Comparison of ENCODE assay signal across 8 cellular contexts in the genomic region with DNA sequence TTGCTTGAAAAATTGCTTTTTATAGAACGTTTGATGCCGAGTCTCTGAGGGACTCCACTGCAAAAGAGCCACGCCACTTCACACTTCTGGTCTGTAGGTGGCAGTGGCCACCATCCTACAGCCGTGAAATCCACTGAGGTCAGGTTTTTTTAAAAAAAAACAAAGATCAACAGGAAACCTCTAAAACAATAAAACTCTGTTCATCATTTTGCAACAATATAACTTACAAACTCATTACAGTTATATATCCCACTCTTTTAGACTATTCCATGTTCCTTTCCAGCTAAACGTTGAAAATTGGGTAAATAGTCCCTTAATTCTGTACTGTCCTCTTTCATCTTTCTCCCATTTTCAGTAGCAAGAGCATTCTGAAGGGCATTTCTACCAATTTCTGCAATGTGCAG.
DNase-seq lines count a peak whose midpoint lies in the region; ATAC-seq and TF ChIP-seq lines count a peak whose summit lies in the region.

No MANE protein-coding gene starts in this region.

- H3K4me3 ChIP-seq in brain microvascular endothelial cell (ENCODE audit: low read depth, low read length) (no peak overlapping the region), vagina (no peak overlapping the region)

- H3K27ac Mint-ChIP-seq in activated T-helper 1 cell treated with anti-CD3 and anti-CD28 coated beads, Interleukin-12 subunit alpha, Interleukin-12 subunit beta, Interleukin-2, Interleukin-4 antibody, amounts not matched to agents 30 ng/mL and 10 ng/mL and 1 ng/mL, durations not matched to agents 14 hours and 24 hours and 36 hours, result no peak overlapping the region

- no peaks in the 10 kb centered on the region for H3K27me3 ChIP-seq in brain microvascular endothelial cell (replicated peaks)
- no peaks in the 10 kb centered on the region for H3K27me3 ChIP-seq in vagina

- in situ Hi-C loops in brain microvascular endothelial cell (cut with HindIII; ENCODE audit: low pct_ligation_motif_present, low sequenced_read_pairs), result no loop called here

- TF ChIP-seq CTCF in brain microvascular endothelial cell (IDR thresholded peaks at IDR 0.05; ENCODE audit: low read depth, low read length, missing control alignments), result peak; percentile 99
- TF ChIP-seq CTCF in vagina (IDR thresholded peaks at IDR 0.05), result peak in 2 of 3 experiments; percentile 26 to 43

- H3K4me3 Mint-ChIP-seq in activated T-helper 1 cell treated with anti-CD3 and anti-CD28 coated beads, Interleukin-12 subunit alpha, Interleukin-12 subunit beta, Interleukin-2, Interleukin-4 antibody, amounts not matched to agents 30 ng/mL and 10 ng/mL and 1 ng/mL, durations not matched to agents 14 hours and 24 hours and 36 hours, result no peak overlapping the region

- no peaks in the 10 kb centered on the region for H3K36me3 Mint-ChIP-seq in activated T-helper 1 cell treated with anti-CD3 and anti-CD28 coated beads, Interleukin-12 subunit alpha, Interleukin-12 subunit beta, Interleukin-2, Interleukin-4 antibody, amounts not matched to agents 30 ng/mL and 10 ng/mL and 1 ng/mL, durations not matched to agents 14 hours and 24 hours and 36 hours (ENCODE audit: low read depth)

- peaks cover 2% of the 10 kb centered on the region for H3K27me3 Mint-ChIP-seq in activated T-helper 1 cell treated with anti-CD3 and anti-CD28 coated beads, Interleukin-12 subunit alpha, Interleukin-12 subunit beta, Interleukin-2, Interleukin-4 antibody, amounts not matched to agents 30 ng/mL and 10 ng/mL and 1 ng/mL, durations not matched to agents 14 hours and 24 hours and 36 hours (ENCODE audit: insufficient read depth)

- no peaks in the 10 kb centered on the region for H3K9me3 ChIP-seq in vagina

- DNase-seq in Daoy (ENCODE audit: low read depth) (peak; percentile 49), NCI-H774 (lab: John Stamatoyannopoulos, UW) (peak; percentile 57), brain microvascular endothelial cell (peak; percentile 53), left lobe of liver (ENCODE audit: low spot score) (no peak), vagina (ENCODE audit: extremely low spot score in 2 of 2) (no peak)
- no peak for DNase-seq in activated T-helper 1 cell treated with anti-CD3 and anti-CD28 coated beads, Interleukin-12 subunit alpha, Interleukin-12 subunit beta, Interleukin-2, Interleukin-4 antibody, amounts not matched to agents 30 ng/mL and 10 ng/mL and 1 ng/mL, durations not matched to agents 14 hours and 24 hours and 36 hours (ENCODE audit: low spot score)

- H3K4me1 ChIP-seq in vagina, result no peaks in the 10 kb centered on the region

- no peak for TF ChIP-seq POLR2A in vagina (IDR thresholded peaks at IDR 0.05)

- no peaks in the 10 kb centered on the region for H3K4me1 Mint-ChIP-seq in activated T-helper 1 cell treated with anti-CD3 and anti-CD28 coated beads, Interleukin-12 subunit alpha, Interleukin-12 subunit beta, Interleukin-2, Interleukin-4 antibody, amounts not matched to agents 30 ng/mL and 10 ng/mL and 1 ng/mL, durations not matched to agents 14 hours and 24 hours and 36 hours (ENCODE audit: low read depth)

- H3K27ac ChIP-seq in brain microvascular endothelial cell (no peak overlapping the region), vagina (no peak overlapping the region)

- peak; percentile 87 for ATAC-seq in GM19395 (IDR thresholded peaks at IDR 0.05; ENCODE audit: unreplicated experiment)
- ATAC-seq in HG03469 (IDR thresholded peaks at IDR 0.05; ENCODE audit: unreplicated experiment), result peak; percentile 75
- ATAC-seq in left lobe of liver, result peak; percentile 88

- no peaks in the 10 kb centered on the region for H3K9me3 Mint-ChIP-seq in activated T-helper 1 cell treated with anti-CD3 and anti-CD28 coated beads, Interleukin-12 subunit alpha, Interleukin-12 subunit beta, Interleukin-2, Interleukin-4 antibody, amounts not matched to agents 30 ng/mL and 10 ng/mL and 1 ng/mL, durations not matched to agents 14 hours and 24 hours and 36 hours

- H3K36me3 ChIP-seq in brain microvascular endothelial cell (replicated peaks) (no peaks in the 10 kb centered on the region), vagina (no peaks in the 10 kb centered on the region)

- intact Hi-C loops in vagina (cut with DNase I), result no loop called here
- intact Hi-C loops in activated T-helper 1 cell treated with anti-CD3 and anti-CD28 coated beads, Interleukin-12 subunit alpha, Interleukin-12 subunit beta, Interleukin-2, Interleukin-4 antibody, amounts not matched to agents 30 ng/mL and 10 ng/mL and 1 ng/mL, durations not matched to agents 14 hours and 24 hours and 36 hours (cut with micrococcal nuclease), result loop anchor here (1.0 kb wide), 1 partner anchor 162 kb away; no protein-coding TSS in a partner anchor

Comparison
In these comparisons a context has a peak if more than half of its experiments do, and no peak if none do; other contexts are left out.
1. DNase-seq: peak in Daoy (single experiment), NCI-H774 (single experiment) and brain microvascular endothelial cell (single experiment); none in left lobe of liver (single experiment), vagina (0 of 2) and activated T-helper 1 cell treated with anti-CD3 and anti-CD28 coated beads, Interleukin-12 subunit alpha, Interleukin-12 subunit beta, Interleukin-2, Interleukin-4 antibody, amounts not matched to agents 30 ng/mL and 10 ng/mL and 1 ng/mL, durations not matched to agents 14 hours and 24 hours and 36 hours (single experiment).
2. Peak in every context shown above with its lines, with median percentiles within 50 percentile points of each other: ATAC-seq.